ENCODE assay signal across 20 cellular contexts in the genomic region with DNA sequence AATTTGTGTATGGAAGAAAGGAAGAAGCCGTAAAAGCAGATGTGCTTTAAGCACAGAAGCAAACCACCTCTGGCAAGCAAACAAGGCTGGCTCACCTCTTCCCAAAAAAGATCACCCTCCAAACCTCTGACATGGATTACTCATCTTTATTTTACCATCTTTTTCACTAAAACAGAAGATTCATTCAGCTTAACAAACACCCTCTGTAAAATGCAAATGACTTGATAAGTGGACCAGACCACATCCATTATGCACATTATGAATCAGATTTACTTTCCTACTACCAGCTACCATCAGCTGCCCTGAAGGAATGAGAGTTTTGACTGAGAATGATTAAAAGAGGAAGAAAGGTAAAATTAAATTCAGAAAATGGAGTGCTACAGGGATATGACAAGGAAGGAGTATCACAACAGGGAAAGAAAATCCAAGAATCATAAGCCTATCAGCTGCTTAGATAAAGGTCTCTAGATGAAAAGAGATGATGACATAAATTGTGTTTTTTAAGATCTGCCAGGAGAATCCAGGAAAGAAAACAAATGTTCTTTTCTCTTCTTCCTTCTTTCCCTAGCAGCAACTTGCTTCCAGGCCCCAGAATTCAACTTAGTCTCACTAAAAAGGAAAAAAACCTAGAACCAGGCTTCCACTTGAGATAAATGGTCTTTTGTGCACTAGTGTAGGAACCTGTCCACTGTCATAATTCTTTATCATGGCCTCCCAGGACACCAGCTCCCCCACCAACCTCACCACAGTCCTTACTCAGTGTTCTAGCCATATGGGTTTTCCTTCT. TPM values are rescaled to one million over a fixed set of nuclear protein-coding genes. Genes with fewer than 3 reads are reported as not detected.
DNase-seq lines count a peak whose midpoint lies in the region; ATAC-seq, FAIRE-seq and TF ChIP-seq lines count a peak whose summit lies in the region.
"Had no signal": no experiment of that assay in that cellular context is flagged by ENCODE, and none has a peak within 500 bp of the region (broad histone marks: within the 10 kb centered on the region; RNA-seq: fewer than 3 reads in every experiment).

No MANE protein-coding gene starts in this region.

- no peaks in the 10 kb centered on the region for H3K36me3 ChIP-seq in small intestine (ENCODE audit: control insufficient read depth in 2 of 2, insufficient read depth in 2 of 2, low read length in 2 of 2)
- H3K36me3 ChIP-seq: Peyer's patch, stomach, WERI-Rb-1 had no signal

- no peak for DNase-seq in activated T-cell treated with anti-CD3 and anti-CD28 coated beads, Interleukin-2, amount 50 U/mL, for 24 hours
- no peak for DNase-seq in activated T-cell treated with anti-CD3 and anti-CD28 coated beads, Interleukin-2, amount 50 U/mL, for 48 hours
- peak; percentile 45 for DNase-seq in RPMI7951 (ENCODE audit: low read depth)
- DNase-seq in foreskin keratinocyte = peak; percentile 39 to 53
- DNase-seq in stimulated activated naive CD8-positive, alpha-beta T cell treated with anti-CD3 and anti-CD28 coated beads, Interleukin-15, Interleukin-2, amounts not matched to agents 100 U/mL and 50 U/mL, for 24 hours = no peak
- no peak for DNase-seq in ACHN
- no peak for DNase-seq in small intestine
- no peak for DNase-seq in activated T-helper 1 cell treated with anti-CD3 and anti-CD28 coated beads, Interleukin-12 subunit alpha, Interleukin-12 subunit beta, Interleukin-2, Interleukin-4 antibody, amounts not matched to agents 30 ng/mL and 10 ng/mL and 1 ng/mL, durations not matched to agents 14 hours and 24 hours and 36 hours (ENCODE audit: low spot score)
- DNase-seq: activated naive CD8-positive, alpha-beta T cell treated with anti-CD3 and anti-CD28 coated beads, Interleukin-2, amount 10 ng/mL, durations not matched to agents 7 days and 5 days; CD4-positive, alpha-beta memory T cell; EL; endodermal cell; KBM-7; left colon; NCI-H1092 treated with DMSO at 0.1 percent for 48 hours; NCI-H748 treated with DMSO at 0.1 percent for 48 hours; Peyer's patch; stomach; WERI-Rb-1 had no signal

- H3K4me1 ChIP-seq in foreskin keratinocyte = peaks cover 6% of the 10 kb centered on the region
- peaks cover 0 to 6% of the 10 kb centered on the region in 2 donors for H3K4me1 ChIP-seq in small intestine (ENCODE audit: control insufficient read depth in 2 of 2, insufficient read depth in 1 of 2, low read depth in 1 of 2, low read length in 1 of 2)

- H3K9me3 ChIP-seq in small intestine (ENCODE audit: control insufficient read depth, low read depth) = no peaks in the 10 kb centered on the region
- H3K9me3 ChIP-seq: Peyer's patch, stomach had no signal

- H3K27me3 ChIP-seq in foreskin keratinocyte (no peaks in the 10 kb centered on the region), small intestine (ENCODE audit: control insufficient read depth in 2 of 2, insufficient read depth in 2 of 2, low read length in 2 of 2) (no peaks in the 10 kb centered on the region)
- H3K27me3 ChIP-seq: Peyer's patch, stomach had no signal

- intact Hi-C loops in activated T-helper 1 cell treated with anti-CD3 and anti-CD28 coated beads, Interleukin-12 subunit alpha, Interleukin-12 subunit beta, Interleukin-2, Interleukin-4 antibody, amounts not matched to agents 30 ng/mL and 10 ng/mL and 1 ng/mL, durations not matched to agents 14 hours and 24 hours and 36 hours (cut with micrococcal nuclease) = no loop called here

- H3K4me1 Mint-ChIP-seq in activated T-cell treated with anti-CD3 and anti-CD28 coated beads, Interleukin-2, amount 50 U/mL, for 24 hours (ENCODE audit: low read depth) = peaks cover 34% of the 10 kb centered on the region
- H3K4me1 Mint-ChIP-seq in activated T-helper 1 cell treated with anti-CD3 and anti-CD28 coated beads, Interleukin-12 subunit alpha, Interleukin-12 subunit beta, Interleukin-2, Interleukin-4 antibody, amounts not matched to agents 30 ng/mL and 10 ng/mL and 1 ng/mL, durations not matched to agents 14 hours and 24 hours and 36 hours (ENCODE audit: low read depth) = no peaks in the 10 kb centered on the region
- H3K4me1 Mint-ChIP-seq: activated naive CD8-positive, alpha-beta T cell treated with anti-CD3 and anti-CD28 coated beads, Interleukin-2, amount 10 ng/mL, durations not matched to agents 7 days and 5 days had no signal

- no peak for FAIRE-seq in small intestine (lab: Jason Lieb, UNC)

- peak; percentile 60 for ATAC-seq in foreskin keratinocyte
- ATAC-seq in stimulated activated naive CD8-positive, alpha-beta T cell treated with anti-CD3 and anti-CD28 coated beads, Interleukin-15, Interleukin-2, amounts not matched to agents 100 U/mL and 50 U/mL, for 24 hours = peak; percentile 67
- ATAC-seq: left colon had no signal

- no peak overlapping the region for H3K4me3 ChIP-seq in small intestine (ENCODE audit: low read depth in 1 of 2, low read length in 2 of 2)
- H3K4me3 ChIP-seq: Peyer's patch, stomach had no signal

- TF ChIP-seq CTCF in foreskin keratinocyte (conservative IDR thresholded peaks at IDR 0.05) = no peak

- no peaks in the 10 kb centered on the region for H3K27me3 Mint-ChIP-seq in activated T-cell treated with anti-CD3 and anti-CD28 coated beads, Interleukin-2, amount 50 U/mL, for 24 hours
- no peaks in the 10 kb centered on the region for H3K27me3 Mint-ChIP-seq in activated T-helper 1 cell treated with anti-CD3 and anti-CD28 coated beads, Interleukin-12 subunit alpha, Interleukin-12 subunit beta, Interleukin-2, Interleukin-4 antibody, amounts not matched to agents 30 ng/mL and 10 ng/mL and 1 ng/mL, durations not matched to agents 14 hours and 24 hours and 36 hours (ENCODE audit: insufficient read depth)
- H3K27me3 Mint-ChIP-seq: CD4-positive, alpha-beta memory T cell; central memory CD8-positive, alpha-beta T cell had no signal

- no peak overlapping the region for H3K27ac ChIP-seq in foreskin keratinocyte
- H3K27ac ChIP-seq in small intestine (ENCODE audit: low read depth in 1 of 2, low read length in 1 of 2) = no peak overlapping the region
- H3K27ac ChIP-seq: Peyer's patch, stomach, WERI-Rb-1 had no signal

- in situ Hi-C loops in ACHN (cut with HindIII; ENCODE audit: low pct_ligation_motif_present, low pct_unique_long_range_greater_than_20kb, low sequenced_read_pairs) = no loop called here

- no peaks in the 10 kb centered on the region for H3K9me3 Mint-ChIP-seq in activated T-cell treated with anti-CD3 and anti-CD28 coated beads, Interleukin-2, amount 50 U/mL, for 24 hours
- no peaks in the 10 kb centered on the region for H3K9me3 Mint-ChIP-seq in activated T-helper 1 cell treated with anti-CD3 and anti-CD28 coated beads, Interleukin-12 subunit alpha, Interleukin-12 subunit beta, Interleukin-2, Interleukin-4 antibody, amounts not matched to agents 30 ng/mL and 10 ng/mL and 1 ng/mL, durations not matched to agents 14 hours and 24 hours and 36 hours
- H3K9me3 Mint-ChIP-seq: activated naive CD8-positive, alpha-beta T cell treated with anti-CD3 and anti-CD28 coated beads, Interleukin-2, amount 10 ng/mL, durations not matched to agents 7 days and 5 days; central memory CD8-positive, alpha-beta T cell; endodermal cell had no signal

- H3K4me3 Mint-ChIP-seq in activated T-cell treated with anti-CD3 and anti-CD28 coated beads, Interleukin-2, amount 50 U/mL, for 24 hours = no peak overlapping the region
- H3K4me3 Mint-ChIP-seq in activated T-helper 1 cell treated with anti-CD3 and anti-CD28 coated beads, Interleukin-12 subunit alpha, Interleukin-12 subunit beta, Interleukin-2, Interleukin-4 antibody, amounts not matched to agents 30 ng/mL and 10 ng/mL and 1 ng/mL, durations not matched to agents 14 hours and 24 hours and 36 hours = no peak overlapping the region
- H3K4me3 Mint-ChIP-seq: activated naive CD8-positive, alpha-beta T cell treated with anti-CD3 and anti-CD28 coated beads, Interleukin-2, amount 10 ng/mL, durations not matched to agents 7 days and 5 days; CD4-positive, alpha-beta memory T cell; central memory CD8-positive, alpha-beta T cell; endodermal cell had no signal

- WGBS in small intestine, 3 donors = 84 to 100% (median 85%) methylated on average over 1 of the region's 1 CpG

- H3K27ac Mint-ChIP-seq in activated T-cell treated with anti-CD3 and anti-CD28 coated beads, Interleukin-2, amount 50 U/mL, for 24 hours = peak overlapping the region; percentile 2
- no peak overlapping the region for H3K27ac Mint-ChIP-seq in activated T-helper 1 cell treated with anti-CD3 and anti-CD28 coated beads, Interleukin-12 subunit alpha, Interleukin-12 subunit beta, Interleukin-2, Interleukin-4 antibody, amounts not matched to agents 30 ng/mL and 10 ng/mL and 1 ng/mL, durations not matched to agents 14 hours and 24 hours and 36 hours
- H3K27ac Mint-ChIP-seq: activated naive CD8-positive, alpha-beta T cell treated with anti-CD3 and anti-CD28 coated beads, Interleukin-2, amount 10 ng/mL, durations not matched to agents 7 days and 5 days; endodermal cell had no signal

- H3K36me3 Mint-ChIP-seq in activated T-cell treated with anti-CD3 and anti-CD28 coated beads, Interleukin-2, amount 50 U/mL, for 24 hours (ENCODE audit: low read depth) = no peaks in the 10 kb centered on the region
- peaks cover 1% of the 10 kb centered on the region for H3K36me3 Mint-ChIP-seq in activated T-helper 1 cell treated with anti-CD3 and anti-CD28 coated beads, Interleukin-12 subunit alpha, Interleukin-12 subunit beta, Interleukin-2, Interleukin-4 antibody, amounts not matched to agents 30 ng/mL and 10 ng/mL and 1 ng/mL, durations not matched to agents 14 hours and 24 hours and 36 hours (ENCODE audit: low read depth)
- H3K36me3 Mint-ChIP-seq: activated naive CD8-positive, alpha-beta T cell treated with anti-CD3 and anti-CD28 coated beads, Interleukin-2, amount 10 ng/mL, durations not matched to agents 7 days and 5 days had no signal

RNA-seq across cellular contexts. Expression of a gene that starts 47.4 kb away (rescaled TPM):
- total RNA-seq in RPMI7951 (2014; rRNA removed; shearing (Covaris generic)) = 9.1 and 11.3 TPM in 2 replicates
- 3.0 and 3.9 TPM in 2 replicates for total RNA-seq in foreskin keratinocyte
- 2.6 and 2.7 TPM in 2 replicates for polyA plus RNA-seq in foreskin keratinocyte
- polyA plus RNA-seq in small intestine = 1 to 10 TPM in 2 of 3 donors, under 1 TPM in 1; 0.67 to 3.6 (median 3.5) TPM
- total RNA-seq in activated T-helper 1 cell treated with anti-CD3 and anti-CD28 coated beads, Interleukin-12 subunit alpha, Interleukin-12 subunit beta, Interleukin-2, Interleukin-4 antibody, amounts not matched to agents 30 ng/mL and 10 ng/mL and 1 ng/mL, durations not matched to agents 14 hours and 24 hours and 36 hours = 6.2 and 9.8 TPM in 2 replicates

Comparison
In these comparisons a context has a peak if more than half of its experiments do, and no peak if none do; other contexts are left out.
1. DNase-seq: peak in RPMI7951 (single experiment) and foreskin keratinocyte (2 of 2); none in activated T-cell treated with anti-CD3 and anti-CD28 coated beads, Interleukin-2, amount 50 U/mL, for 24 hours (single experiment), activated T-cell treated with anti-CD3 and anti-CD28 coated beads, Interleukin-2, amount 50 U/mL, for 48 hours (0 of 2), stimulated activated naive CD8-positive, alpha-beta T cell treated with anti-CD3 and anti-CD28 coated beads, Interleukin-15, Interleukin-2, amounts not matched to agents 100 U/mL and 50 U/mL, for 24 hours (single experiment), ACHN (single experiment), small intestine (single experiment) and activated T-helper 1 cell treated with anti-CD3 and anti-CD28 coated beads, Interleukin-12 subunit alpha, Interleukin-12 subunit beta, Interleukin-2, Interleukin-4 antibody, amounts not matched to agents 30 ng/mL and 10 ng/mL and 1 ng/mL, durations not matched to agents 14 hours and 24 hours and 36 hours (single experiment).